Comparison of ENCODE assay signal across 1 cellular context in genomic region chr11:1661454-1662269, GRCh38.
A peak's percentile ranks its signal among the peaks of the same experiment; 100 is the strongest.
TF ChIP-seq lines count a peak whose summit lies in the region.
"Not testable (repeated sequence)": the region's sequence is repeated elsewhere in the genome, so short reads cannot be mapped to it uniquely, and the experiment has no call there.

No MANE protein-coding gene starts in this region.

TF ChIP-seq in HepG2, 621 proteins besides CTCF, POLR2A, EP300 and RAD21 (continued from another document and continues in another):
- TF ChIP-seq SKIL (CRISPR knock-in tag; IDR thresholded peaks at IDR 0.05; ENCODE audit: borderline replicate concordance): peak; percentile 84; the same call in 1 of the 2 replicates
- 0 out of 2 replicates have a peak, but pooled peaks have one; percentile 31 for TF ChIP-seq HIVEP1 (CRISPR knock-in tag; IDR thresholded peaks at IDR 0.05)
- TF ChIP-seq ATF2 (CRISPR knock-in tag; IDR thresholded peaks at IDR 0.05): peak; percentile 82; the same call in 1 of the 2 replicates
- TF ChIP-seq ZNF264 (CRISPR knock-in tag; IDR thresholded peaks at IDR 0.05): peak; percentile 56; the same call in 1 of the 2 replicates
- TF ChIP-seq ELF3 (CRISPR knock-in tag; IDR thresholded peaks at IDR 0.05): peak; percentile 65; the same call in 1 of the 2 replicates
- peak; percentile 67; the same call in 1 of the 2 replicates for TF ChIP-seq MIER3 (CRISPR knock-in tag; IDR thresholded peaks at IDR 0.05; ENCODE audit: borderline replicate concordance)
- TF ChIP-seq HOXA5 (CRISPR knock-in tag; IDR thresholded peaks at IDR 0.05): peak; percentile 77; the same call in 1 of the 2 replicates
- 0 out of 2 replicates have a peak, but pooled peaks have one; percentile 47 for TF ChIP-seq ZFP37 (CRISPR knock-in tag; IDR thresholded peaks at IDR 0.05; ENCODE audit: borderline replicate concordance)
- TF ChIP-seq NR2F1 (CRISPR knock-in tag; IDR thresholded peaks at IDR 0.05): peak in 1 of 2 experiments; percentile 71; a peak in 1 of 4 replicates
- TF ChIP-seq CREM (IDR thresholded peaks at IDR 0.05): peak; percentile 75
- TF ChIP-seq CREM (CRISPR knock-in tag; IDR thresholded peaks at IDR 0.05); FOXA1 (IDR thresholded peaks at IDR 0.05): not testable (repeated sequence)
- TF ChIP-seq MAX (IDR thresholded peaks at IDR 0.05): peak; percentile 61
- TF ChIP-seq CSRNP1 (CRISPR knock-in tag; IDR thresholded peaks at IDR 0.05): 0 out of 2 replicates have a peak, but pooled peaks have one; percentile 50
- TF ChIP-seq ZNF281 (CRISPR knock-in tag; IDR thresholded peaks at IDR 0.05; ENCODE audit: borderline replicate concordance): peak; percentile 49; the same call in 1 of the 2 replicates
- TF ChIP-seq ATF4 (CRISPR knock-in tag; IDR thresholded peaks at IDR 0.05): 0 out of 4 replicates have a peak, but pooled peaks of 1 of the 2 experiments have one; percentile 50
- TF ChIP-seq HIC2 (CRISPR knock-in tag; IDR thresholded peaks at IDR 0.05; ENCODE audit: low read depth): peak; percentile 81; the same call in 1 of the 2 replicates
- 0 out of 2 replicates have a peak, but pooled peaks have one; percentile 6 for TF ChIP-seq AHDC1 (CRISPR knock-in tag; IDR thresholded peaks at IDR 0.05; ENCODE audit: borderline replicate concordance)
- TF ChIP-seq TEAD3 (CRISPR knock-in tag; optimal IDR thresholded peaks at IDR 0.05; ENCODE audit: borderline replicate concordance): peak; percentile 60
- peak; percentile 14 for TF ChIP-seq PITX1 (CRISPR knock-in tag; IDR thresholded peaks at IDR 0.05)
- peak; percentile 92 for TF ChIP-seq ARNTL (CRISPR knock-in tag; IDR thresholded peaks at IDR 0.05)
- TF ChIP-seq GATA4 (IDR thresholded peaks at IDR 0.05; ENCODE audit: borderline replicate concordance, low read depth): peak; percentile 88; the same call in 1 of the 2 replicates
- 0 out of 2 replicates have a peak, but pooled peaks have one; percentile 35 for TF ChIP-seq ZNF367 (CRISPR knock-in tag; IDR thresholded peaks at IDR 0.05; ENCODE audit: borderline replicate concordance)
- TF ChIP-seq REPIN1 (CRISPR knock-in tag; IDR thresholded peaks at IDR 0.05; ENCODE audit: borderline replicate concordance, low read depth): peak; percentile 39
- TF ChIP-seq ZNF781 (CRISPR knock-in tag; IDR thresholded peaks at IDR 0.05; ENCODE audit: borderline replicate concordance, not compliant biosample characterization): peak; percentile 35
- 0 out of 2 replicates have a peak, but pooled peaks have one; percentile 35 for TF ChIP-seq KDM3A (CRISPR knock-in tag; IDR thresholded peaks at IDR 0.05; ENCODE audit: low read depth)
- TF ChIP-seq HNF1A (IDR thresholded peaks at IDR 0.05; ENCODE audit: low read depth): 0 out of 2 replicates have a peak, but pooled peaks have one; percentile 47
- TF ChIP-seq HNF1A (CRISPR knock-in tag; IDR thresholded peaks at IDR 0.05; ENCODE audit: borderline replicate concordance): peak; percentile 67; the same call in 1 of the 2 replicates
- peak; percentile 82 for TF ChIP-seq FOXA1 (CRISPR knock-in tag; IDR thresholded peaks at IDR 0.05)
- TF ChIP-seq ZSCAN21 (CRISPR knock-in tag; IDR thresholded peaks at IDR 0.05; ENCODE audit: borderline replicate concordance): peak; percentile 54; the same call in 1 of the 2 replicates
- TF ChIP-seq ZBTB38 (CRISPR knock-in tag; IDR thresholded peaks at IDR 0.05): peak; percentile 88
- peak; percentile 41; the same call in 1 of the 2 replicates for TF ChIP-seq HHEX (CRISPR knock-in tag; IDR thresholded peaks at IDR 0.05)
- peak; percentile 73 for TF ChIP-seq MYC (CRISPR knock-in tag; IDR thresholded peaks at IDR 0.05; ENCODE audit: borderline replicate concordance)
- TF ChIP-seq MEIS1 (CRISPR knock-in tag; IDR thresholded peaks at IDR 0.05; ENCODE audit: borderline replicate concordance): peak; percentile 47; the same call in 1 of the 2 replicates
- TF ChIP-seq MAFK (conservative IDR thresholded peaks at IDR 0.05 in 1 of 2, IDR thresholded peaks at IDR 0.05 in 1 of 2; ENCODE audit: low read length in 2 of 2): peak; percentile 63 to 66
